In the genomic region with DNA sequence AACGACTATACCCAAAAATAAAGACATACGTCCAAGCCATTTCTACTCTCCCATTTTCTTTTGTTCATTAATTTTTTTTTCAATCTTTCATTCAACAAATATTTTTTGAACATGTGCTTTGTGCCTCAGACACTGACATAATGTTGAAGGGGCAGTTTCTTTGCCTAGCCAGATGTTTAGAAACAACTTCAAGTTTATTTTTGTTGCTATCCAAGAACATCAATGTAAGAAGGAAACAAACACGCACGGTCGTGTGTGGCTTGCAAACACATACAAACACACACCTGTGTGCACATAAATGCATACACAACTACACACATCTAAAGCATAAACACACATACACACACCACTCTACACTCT, we compare ENCODE assay signal across 1 cellular context.
TF ChIP-seq lines count a peak whose summit lies in the region.

No MANE protein-coding gene starts in this region.

TF ChIP-seq in HCT116, 20 proteins besides CTCF, POLR2A, EP300 and RAD21 (continued from another document):
- TF ChIP-seq, protein P1, sequence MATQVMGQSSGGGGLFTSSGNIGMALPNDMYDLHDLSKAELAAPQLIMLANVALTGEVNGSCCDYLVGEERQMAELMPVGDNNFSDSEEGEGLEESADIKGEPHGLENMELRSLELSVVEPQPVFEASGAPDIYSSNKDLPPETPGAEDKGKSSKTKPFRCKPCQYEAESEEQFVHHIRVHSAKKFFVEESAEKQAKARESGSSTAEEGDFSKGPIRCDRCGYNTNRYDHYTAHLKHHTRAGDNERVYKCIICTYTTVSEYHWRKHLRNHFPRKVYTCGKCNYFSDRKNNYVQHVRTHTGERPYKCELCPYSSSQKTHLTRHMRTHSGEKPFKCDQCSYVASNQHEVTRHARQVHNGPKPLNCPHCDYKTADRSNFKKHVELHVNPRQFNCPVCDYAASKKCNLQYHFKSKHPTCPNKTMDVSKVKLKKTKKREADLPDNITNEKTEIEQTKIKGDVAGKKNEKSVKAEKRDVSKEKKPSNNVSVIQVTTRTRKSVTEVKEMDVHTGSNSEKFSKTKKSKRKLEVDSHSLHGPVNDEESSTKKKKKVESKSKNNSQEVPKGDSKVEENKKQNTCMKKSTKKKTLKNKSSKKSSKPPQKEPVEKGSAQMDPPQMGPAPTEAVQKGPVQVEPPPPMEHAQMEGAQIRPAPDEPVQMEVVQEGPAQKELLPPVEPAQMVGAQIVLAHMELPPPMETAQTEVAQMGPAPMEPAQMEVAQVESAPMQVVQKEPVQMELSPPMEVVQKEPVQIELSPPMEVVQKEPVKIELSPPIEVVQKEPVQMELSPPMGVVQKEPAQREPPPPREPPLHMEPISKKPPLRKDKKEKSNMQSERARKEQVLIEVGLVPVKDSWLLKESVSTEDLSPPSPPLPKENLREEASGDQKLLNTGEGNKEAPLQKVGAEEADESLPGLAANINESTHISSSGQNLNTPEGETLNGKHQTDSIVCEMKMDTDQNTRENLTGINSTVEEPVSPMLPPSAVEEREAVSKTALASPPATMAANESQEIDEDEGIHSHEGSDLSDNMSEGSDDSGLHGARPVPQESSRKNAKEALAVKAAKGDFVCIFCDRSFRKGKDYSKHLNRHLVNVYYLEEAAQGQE (IDR thresholded peaks at IDR 0.05; ENCODE audit: low read depth), result no peak
- TF ChIP-seq FOSL1 (IDR thresholded peaks at IDR 0.05; ENCODE audit: low read depth) (no peak), ELF1 (IDR thresholded peaks at IDR 0.05; ENCODE audit: borderline replicate concordance, low read depth) (no peak), CBX3 (IDR thresholded peaks at IDR 0.05; ENCODE audit: low read depth) (no peak), EZH2 (IDR thresholded peaks at IDR 0.05) (no peak), ZFX (IDR thresholded peaks at IDR 0.05) (no peak), POLR2AphosphoS5 (IDR thresholded peaks at IDR 0.05; ENCODE audit: low read depth, low read length) (no peak), TCF7L2 (IDR thresholded peaks at IDR 0.05; ENCODE audit: borderline replicate concordance, extremely low read depth, insufficient read depth, insufficient read length) (no peak), EGR1 (IDR thresholded peaks at IDR 0.05; ENCODE audit: low read depth) (no peak)
- TF ChIP-seq, protein P2, sequence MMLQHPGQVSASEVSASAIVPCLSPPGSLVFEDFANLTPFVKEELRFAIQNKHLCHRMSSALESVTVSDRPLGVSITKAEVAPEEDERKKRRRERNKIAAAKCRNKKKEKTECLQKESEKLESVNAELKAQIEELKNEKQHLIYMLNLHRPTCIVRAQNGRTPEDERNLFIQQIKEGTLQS (IDR thresholded peaks at IDR 0.05), result no peak
- TF ChIP-seq, protein P3, sequence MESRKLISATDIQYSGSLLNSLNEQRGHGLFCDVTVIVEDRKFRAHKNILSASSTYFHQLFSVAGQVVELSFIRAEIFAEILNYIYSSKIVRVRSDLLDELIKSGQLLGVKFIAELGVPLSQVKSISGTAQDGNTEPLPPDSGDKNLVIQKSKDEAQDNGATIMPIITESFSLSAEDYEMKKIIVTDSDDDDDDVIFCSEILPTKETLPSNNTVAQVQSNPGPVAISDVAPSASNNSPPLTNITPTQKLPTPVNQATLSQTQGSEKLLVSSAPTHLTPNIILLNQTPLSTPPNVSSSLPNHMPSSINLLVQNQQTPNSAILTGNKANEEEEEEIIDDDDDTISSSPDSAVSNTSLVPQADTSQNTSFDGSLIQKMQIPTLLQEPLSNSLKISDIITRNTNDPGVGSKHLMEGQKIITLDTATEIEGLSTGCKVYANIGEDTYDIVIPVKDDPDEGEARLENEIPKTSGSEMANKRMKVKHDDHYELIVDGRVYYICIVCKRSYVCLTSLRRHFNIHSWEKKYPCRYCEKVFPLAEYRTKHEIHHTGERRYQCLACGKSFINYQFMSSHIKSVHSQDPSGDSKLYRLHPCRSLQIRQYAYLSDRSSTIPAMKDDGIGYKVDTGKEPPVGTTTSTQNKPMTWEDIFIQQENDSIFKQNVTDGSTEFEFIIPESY (IDR thresholded peaks at IDR 0.05; ENCODE audit: extremely low read depth, insufficient replicate concordance, low read length), result no peak
- TF ChIP-seq, protein P4, sequence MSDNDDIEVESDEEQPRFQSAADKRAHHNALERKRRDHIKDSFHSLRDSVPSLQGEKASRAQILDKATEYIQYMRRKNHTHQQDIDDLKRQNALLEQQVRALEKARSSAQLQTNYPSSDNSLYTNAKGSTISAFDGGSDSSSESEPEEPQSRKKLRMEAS (IDR thresholded peaks at IDR 0.05), result no peak
